In the genomic region with DNA sequence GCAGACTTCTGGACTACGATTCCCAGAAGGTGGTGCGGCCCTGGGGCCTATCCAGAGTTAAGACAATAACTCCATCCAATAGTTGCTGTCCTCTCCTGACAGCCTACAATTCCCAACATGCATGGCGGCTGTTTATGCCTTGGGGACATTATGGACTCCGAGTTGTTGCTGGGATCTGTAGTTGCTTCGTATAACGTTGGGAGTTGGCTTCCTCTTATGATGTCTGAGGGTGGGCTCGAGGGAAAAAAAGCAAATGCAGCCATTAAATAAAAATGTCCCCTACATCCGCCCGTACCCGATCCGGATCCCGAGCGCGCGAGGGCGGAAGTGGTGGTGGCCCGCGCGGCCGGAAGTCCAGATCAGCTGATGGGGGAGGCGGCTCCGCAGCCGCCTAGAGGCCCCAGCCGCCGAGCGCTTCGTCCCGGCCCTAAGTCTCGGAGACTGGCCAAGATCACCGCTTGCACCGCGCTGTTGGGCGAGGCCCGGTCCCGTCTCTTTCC, we compare ENCODE assay signal across 8 cellular contexts. TPM values are rescaled to one million over a fixed set of nuclear protein-coding genes. Genes with fewer than 3 reads are reported as not detected.
DNase-seq lines count a peak whose midpoint lies in the region; ATAC-seq lines count a peak whose summit lies in the region.

A gene with protein sequence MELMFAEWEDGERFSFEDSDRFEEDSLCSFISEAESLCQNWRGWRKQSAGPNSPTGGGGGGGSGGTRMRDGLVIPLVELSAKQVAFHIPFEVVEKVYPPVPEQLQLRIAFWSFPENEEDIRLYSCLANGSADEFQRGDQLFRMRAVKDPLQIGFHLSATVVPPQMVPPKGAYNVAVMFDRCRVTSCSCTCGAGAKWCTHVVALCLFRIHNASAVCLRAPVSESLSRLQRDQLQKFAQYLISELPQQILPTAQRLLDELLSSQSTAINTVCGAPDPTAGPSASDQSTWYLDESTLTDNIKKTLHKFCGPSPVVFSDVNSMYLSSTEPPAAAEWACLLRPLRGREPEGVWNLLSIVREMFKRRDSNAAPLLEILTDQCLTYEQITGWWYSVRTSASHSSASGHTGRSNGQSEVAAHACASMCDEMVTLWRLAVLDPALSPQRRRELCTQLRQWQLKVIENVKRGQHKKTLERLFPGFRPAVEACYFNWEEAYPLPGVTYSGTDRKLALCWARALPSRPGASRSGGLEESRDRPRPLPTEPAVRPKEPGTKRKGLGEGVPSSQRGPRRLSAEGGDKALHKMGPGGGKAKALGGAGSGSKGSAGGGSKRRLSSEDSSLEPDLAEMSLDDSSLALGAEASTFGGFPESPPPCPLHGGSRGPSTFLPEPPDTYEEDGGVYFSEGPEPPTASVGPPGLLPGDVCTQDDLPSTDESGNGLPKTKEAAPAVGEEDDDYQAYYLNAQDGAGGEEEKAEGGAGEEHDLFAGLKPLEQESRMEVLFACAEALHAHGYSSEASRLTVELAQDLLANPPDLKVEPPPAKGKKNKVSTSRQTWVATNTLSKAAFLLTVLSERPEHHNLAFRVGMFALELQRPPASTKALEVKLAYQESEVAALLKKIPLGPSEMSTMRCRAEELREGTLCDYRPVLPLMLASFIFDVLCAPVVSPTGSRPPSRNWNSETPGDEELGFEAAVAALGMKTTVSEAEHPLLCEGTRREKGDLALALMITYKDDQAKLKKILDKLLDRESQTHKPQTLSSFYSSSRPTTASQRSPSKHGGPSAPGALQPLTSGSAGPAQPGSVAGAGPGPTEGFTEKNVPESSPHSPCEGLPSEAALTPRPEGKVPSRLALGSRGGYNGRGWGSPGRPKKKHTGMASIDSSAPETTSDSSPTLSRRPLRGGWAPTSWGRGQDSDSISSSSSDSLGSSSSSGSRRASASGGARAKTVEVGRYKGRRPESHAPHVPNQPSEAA (N-terminal part only) (plus strand): TSS at position 386 of the 500 bp plus-strand sequence. CDS start 273 bp downstream, outside the sequence.

- H3K27me3 ChIP-seq in rectal smooth muscle tissue (ENCODE audit: control insufficient read depth, insufficient read depth, low read length) (no peaks in the 10 kb centered on the region), aorta (ENCODE audit: control insufficient read depth in 1 of 2, insufficient read depth in 2 of 2, low read length in 1 of 2) (no peaks in the 10 kb centered on the region)

- WGBS in aorta, 2 donors, result 0% methylated on average over 35 of the region's 35 CpGs

- ATAC-seq in GM18508 (IDR thresholded peaks at IDR 0.05; ENCODE audit: insufficient read depth, unreplicated experiment) (peak; percentile 53), HG03025 (IDR thresholded peaks at IDR 0.05; ENCODE audit: low FRiP score, unreplicated experiment) (peak; percentile 64), aorta (ENCODE audit: low FRiP score) (peak; percentile 94)

- H3K27ac ChIP-seq in rectal smooth muscle tissue (ENCODE audit: low read depth, low read length) (peak within 1 kb of the TSS; percentile 92), aorta (ENCODE audit: low read depth in 1 of 2, low read length in 2 of 2) (peak within 1 kb of the TSS; percentile 1 to 37)

- peak within 1 kb of the TSS; percentile 63 for H3K9ac ChIP-seq in rectal smooth muscle tissue (ENCODE audit: low read length)

- peaks cover 32% of the 10 kb centered on the region for H3K4me1 ChIP-seq in rectal smooth muscle tissue (ENCODE audit: control insufficient read depth, insufficient read depth, low read length)
- peaks cover 0 to 4% of the 10 kb centered on the region in 2 donors for H3K4me1 ChIP-seq in aorta (ENCODE audit: control insufficient read depth in 1 of 2, insufficient read depth in 2 of 2, low read length in 2 of 2)

- intact Hi-C loops in aorta (cut with DNase I), result no loop called here

- DNase-seq in NCI-H2081 (lab: John Stamatoyannopoulos, UW) (peak; percentile 73 to 91), T1000 (lab: John Stamatoyannopoulos, UW) (peak; percentile 79), astrocyte of the hippocampus (ENCODE audit: low read depth, low spot score) (peak; percentile 95), hepatic stellate cell (ENCODE audit: low spot score) (peak; percentile 97), aorta (peak; percentile 93 to 96)

- peaks cover 14% of the 10 kb centered on the region for H3K36me3 ChIP-seq in rectal smooth muscle tissue (ENCODE audit: control insufficient read depth, insufficient read depth, low read length)
- H3K36me3 ChIP-seq in aorta (ENCODE audit: control insufficient read depth in 1 of 2, insufficient read depth in 2 of 2, low read length in 1 of 2), result peaks cover 0 to 6% of the 10 kb centered on the region in 2 donors

- no peaks in the 10 kb centered on the region for H3K9me3 ChIP-seq in aorta (ENCODE audit: control insufficient read depth, low read length)

- H3K4me3 ChIP-seq in rectal smooth muscle tissue (ENCODE audit: low read length) (peak within 1 kb of the TSS; percentile 88), aorta (ENCODE audit: low read length in 2 of 2) (peak within 1 kb of the TSS; percentile 80 to 84)

RNA-seq across cellular contexts. Expression of the gene that starts here (rescaled TPM):
- total RNA-seq in aorta, result 100 to 1,000 TPM; 116 to 137 TPM
- polyA plus RNA-seq in aorta, result 100 to 1,000 TPM in 1 of 2 donors, 10 to 100 TPM in 1; 75.1 to 314 TPM

Comparison
In these comparisons a context has a peak if more than half of its experiments do, and no peak if none do; other contexts are left out.
1. Peak in every context shown above with its lines: DNase-seq, ATAC-seq, H3K4me3 ChIP-seq and H3K27ac ChIP-seq.